Comparison of ENCODE assay signal across 26 cellular contexts in genomic region chr3:59605944-59606534, GRCh38.
DNase-seq lines count a peak whose midpoint lies in the region; ATAC-seq and TF ChIP-seq lines count a peak whose summit lies in the region.
"Had no signal": no experiment of that assay in that cellular context is flagged by ENCODE, and none has a peak within 500 bp of the region (broad histone marks: within the 10 kb centered on the region; RNA-seq: fewer than 3 reads in every experiment).

No MANE protein-coding gene starts in this region.

- H3K27ac ChIP-seq in cardiac muscle cell (peak overlapping the region; percentile 77), PC-3 (ENCODE audit: low read length) (no peak overlapping the region), OCI-LY7 (ENCODE audit: low read depth, low read length, poor library complexity, severe bottlenecking) (no peak overlapping the region)
- H3K27ac ChIP-seq: A549, brain microvascular endothelial cell, epithelial cell of prostate, lower lobe of right lung, skin epidermis had no signal

- BruUV-seq in PC-3 (replicated peaks; lab: Mats Ljungman, UMichigan) (no TSS peak), OCI-LY7 (replicated peaks; lab: Mats Ljungman, UMichigan) (no TSS peak)

- H3F3A ChIP-seq in PC-3 (ENCODE audit: low read length, unreplicated experiment), result no peaks in the 10 kb centered on the region

- DNase-seq in Right ventricle myocardium inferior (ENCODE audit: missing footprints), result no peak
- DNase-seq in cardiac septum (ENCODE audit: low spot score), result no peak
- peak; percentile 42 for DNase-seq in NCI-H345 treated with DMSO at 0.1 percent for 48 hours (lab: John Stamatoyannopoulos, UW; ENCODE audit: unreplicated experiment)
- peak in 1 of 2 donors; percentile 58 for DNase-seq in cardiac muscle cell (ENCODE audit: low read depth in 1 of 2, low spot score in 1 of 2)
- DNase-seq in PC-3, result no peak
- DNase-seq in OCI-LY7 (ENCODE audit: low spot score), result no peak
- DNase-seq: activated CD4-positive, alpha-beta T cell treated with anti-CD3 and anti-CD28 coated beads, Interleukin-2, amount 50 U/mL, for 4 hours; activated CD4-positive, CD25-positive, alpha-beta regulatory T cell; activated naive CD4-positive, alpha-beta T cell treated with anti-CD3 and anti-CD28 coated beads, Interleukin-2, amount 10 ng/mL, durations not matched to agents 7 days and 5 days; amniotic stem cell; brain microvascular endothelial cell; CD8-positive, alpha-beta T cell; GDM1; H9; IMR-90; lower lobe of right lung; natural killer cell; NCI-H1694; NCI-H2227 treated with DMSO at 0.1 percent for 48 hours; SW 1271 had no signal

- no peaks in the 10 kb centered on the region for H3K36me3 ChIP-seq in cardiac muscle cell
- H3K36me3 ChIP-seq in PC-3 (ENCODE audit: low read depth, low read length), result no peaks in the 10 kb centered on the region
- H3K36me3 ChIP-seq in OCI-LY7 (ENCODE audit: insufficient read depth, low read length), result no peaks in the 10 kb centered on the region
- H3K36me3 ChIP-seq: brain microvascular endothelial cell, lower lobe of right lung had no signal

- H3K9me2 ChIP-seq in PC-3 (replicated peaks; ENCODE audit: low read length) (no peaks in the 10 kb centered on the region), OCI-LY7 (ENCODE audit: insufficient read depth, low read length) (no peaks in the 10 kb centered on the region)

- no peak for TF ChIP-seq CTCF in cardiac muscle cell (IDR thresholded peaks at IDR 0.05; ENCODE audit: low read depth, low read length)
- no peak for TF ChIP-seq CTCF in PC-3 (conservative IDR thresholded peaks at IDR 0.05; ENCODE audit: low read depth, low read length)
- no peak for TF ChIP-seq CTCF in OCI-LY7 (conservative IDR thresholded peaks at IDR 0.05; ENCODE audit: low read length)

- H2AFZ ChIP-seq in PC-3 (ENCODE audit: low read length) (no peak overlapping the region), OCI-LY7 (ENCODE audit: low read length) (no peak overlapping the region)

- H3K4me2 ChIP-seq in PC-3 (ENCODE audit: low read length), result no peak overlapping the region
- H3K4me2 ChIP-seq in OCI-LY7 (ENCODE audit: low read length), result no peak overlapping the region
- H3K4me2 ChIP-seq: A549 had no signal

- H4K20me1 ChIP-seq in PC-3 (ENCODE audit: low read length) (no peaks in the 10 kb centered on the region), OCI-LY7 (ENCODE audit: insufficient read depth, low read length) (no peaks in the 10 kb centered on the region)

- H3K27me3 ChIP-seq in cardiac muscle cell (no peaks in the 10 kb centered on the region), PC-3 (ENCODE audit: low read length) (no peaks in the 10 kb centered on the region)
- H3K27me3 ChIP-seq: brain microvascular endothelial cell had no signal

- H3K4me3 ChIP-seq in cardiac muscle cell (no peak overlapping the region), PC-3 (ENCODE audit: low read length) (no peak overlapping the region), OCI-LY7 (ENCODE audit: low read depth, low read length, poor library complexity, severe bottlenecking) (no peak overlapping the region)
- H3K4me3 ChIP-seq: A549, lower lobe of right lung, skin epidermis had no signal

- POLR2A ChIA-PET in PC-3 (lab: Charles Lee; ENCODE audit: unreplicated experiment) (no interaction called here), OCI-LY7 (lab: Charles Lee) (no interaction called here)

- CTCF ChIA-PET in PC-3 (lab: Charles Lee), result no interaction called here
- CTCF ChIA-PET in OCI-LY7 (lab: Charles Lee; ENCODE audit: unreplicated experiment), result no interaction called here

- no peak overlapping the region for H3K9ac ChIP-seq in PC-3 (ENCODE audit: low read length)

- peak; percentile 47 for ATAC-seq in Right ventricle myocardium inferior
- no peak for ATAC-seq in GM18520 (IDR thresholded peaks at IDR 0.05; ENCODE audit: unreplicated experiment)
- ATAC-seq in PC-3, result no peak
- no peak for ATAC-seq in HG03521 (IDR thresholded peaks at IDR 0.05; ENCODE audit: unreplicated experiment)
- ATAC-seq: A549; CD8-positive, alpha-beta T cell; natural killer cell; Panc1 had no signal

- H3K9me3 ChIP-seq in cardiac muscle cell (ENCODE audit: low read depth), result no peaks in the 10 kb centered on the region
- no peaks in the 10 kb centered on the region for H3K9me3 ChIP-seq in PC-3 (ENCODE audit: low read length)
- no peaks in the 10 kb centered on the region for H3K9me3 ChIP-seq in OCI-LY7 (ENCODE audit: low read length)
- H3K9me3 ChIP-seq: A549, lower lobe of right lung had no signal

- intact Hi-C loops in Right ventricle myocardium inferior (cut with DNase I) (loop anchor here (2.0 to 10.0 kb wide), 2 partner anchors 31 to 249 kb away; no protein-coding TSS in a partner anchor), cardiac septum (cut with DNase I) (no loop called here), PC-3 (cut with micrococcal nuclease) (no loop called here), OCI-LY7 (cut with micrococcal nuclease; ENCODE audit: unreplicated experiment) (no loop called here)

- H3K79me2 ChIP-seq in PC-3 (ENCODE audit: low read length) (no peaks in the 10 kb centered on the region), OCI-LY7 (ENCODE audit: insufficient read depth, low read depth, low read length) (no peaks in the 10 kb centered on the region)

- H3K4me1 ChIP-seq in cardiac muscle cell (ENCODE audit: low read depth) (peaks cover 19% of the 10 kb centered on the region), PC-3 (ENCODE audit: insufficient read depth, low read length) (no peaks in the 10 kb centered on the region), OCI-LY7 (ENCODE audit: insufficient read depth, low read length, poor library complexity, severe bottlenecking) (no peaks in the 10 kb centered on the region)
- H3K4me1 ChIP-seq: A549, lower lobe of right lung had no signal
